In the genomic region with DNA sequence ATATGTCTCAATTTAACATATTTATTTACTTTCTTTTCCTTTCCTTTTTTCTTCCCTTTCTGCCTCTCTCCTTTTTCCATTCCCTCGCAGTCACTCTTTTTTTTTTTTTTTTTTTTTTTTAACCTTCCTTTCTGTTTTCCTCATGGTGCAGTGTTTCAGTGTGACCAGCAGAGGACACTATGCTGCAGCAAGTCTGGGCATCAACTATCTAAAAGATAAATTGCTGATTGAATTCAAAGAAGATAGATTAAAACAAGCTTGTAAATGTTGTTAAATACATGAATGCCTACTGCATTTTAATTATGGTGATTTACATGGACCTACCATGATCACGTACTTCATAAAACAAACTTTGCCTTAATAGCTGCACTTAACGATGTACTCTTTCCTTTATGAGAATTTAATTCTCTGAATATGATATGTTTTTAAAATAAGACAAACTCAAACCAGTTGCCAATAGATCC, we compare ENCODE assay signal across 8 cellular contexts.
DNase-seq lines count a peak whose midpoint lies in the region; ATAC-seq and TF ChIP-seq lines count a peak whose summit lies in the region.

No MANE protein-coding gene starts in this region.

- peak; percentile 49 for DNase-seq in NCI-H82 (lab: John Stamatoyannopoulos, UW)
- DNase-seq in NCI-H82 treated with DMSO at 0.1 percent for 48 hours (lab: John Stamatoyannopoulos, UW; ENCODE audit: unreplicated experiment), result no peak
- DNase-seq in IMR-90, result peak; percentile 67
- peak; percentile 79 for DNase-seq in SK-MEL-5 (ENCODE audit: low read depth, low spot score)
- DNase-seq in cerebellar cortex (ENCODE audit: low spot score), result peak; percentile 28
- DNase-seq in tibial nerve (ENCODE audit: low spot score in 2 of 2), result no peak
- no peak for DNase-seq in ecto neural progenitor cell (ENCODE audit: low spot score)

- TF ChIP-seq EP300 in tibial nerve (IDR thresholded peaks at IDR 0.05), result peak in 1 of 2 donors; percentile 31

- POLR2A ChIA-PET in IMR-90 (lab: Charles Lee; ENCODE audit: unreplicated experiment), result interaction anchor here (0.5 kb wide), 1 partner anchor 380 kb away, joined by 4 read pairs; no protein-coding TSS in a partner anchor

- H3K27ac ChIP-seq in IMR-90 (ENCODE audit: insufficient read depth, low read length) (no peak overlapping the region), liver (ENCODE audit: low read depth in 1 of 2, low read length in 2 of 2) (no peak overlapping the region), tibial nerve (peak overlapping the region in 2 of 4 donors; percentile 62 to 74)

- H3K56ac ChIP-seq in IMR-90 (ENCODE audit: extremely low read depth, insufficient read depth, low read length), result no peak overlapping the region

- no peaks in the 10 kb centered on the region for H3K27me3 ChIP-seq in IMR-90 (ENCODE audit: control insufficient read depth, insufficient read depth, low read length)
- peaks cover 0 to 2% (median 0%) of the 10 kb centered on the region in 4 donors for H3K27me3 ChIP-seq in liver (ENCODE audit: control insufficient read depth in 4 of 4, insufficient read depth in 4 of 4, low read length in 3 of 4)
- H3K27me3 ChIP-seq in tibial nerve, result no peaks in the 10 kb centered on the region

- H3K79me1 ChIP-seq in IMR-90 (ENCODE audit: low read depth in 1 of 2, low read length in 2 of 2), result no peaks in the 10 kb centered on the region

- no peak overlapping the region for H4K8ac ChIP-seq in IMR-90 (ENCODE audit: low read depth in 2 of 2, low read length in 2 of 2)

- H2BK15ac ChIP-seq in IMR-90 (ENCODE audit: low read depth, low read length), result 0 out of 3 replicates have a peak overlapping the region, but pooled peaks have one; percentile 2

- BruUV-seq in IMR-90 (replicated peaks; lab: Mats Ljungman, UMichigan), result no TSS peak

- no peak overlapping the region for H3K9ac ChIP-seq in IMR-90 (ENCODE audit: low read depth, low read length)
- H3K9ac ChIP-seq in liver (ENCODE audit: low read depth in 1 of 2, low read length in 2 of 2), result no peak overlapping the region

- H3K4me1 ChIP-seq in IMR-90 (ENCODE audit: control insufficient read depth, insufficient read depth, low read length), result peaks cover 6% of the 10 kb centered on the region
- peaks cover 0 to 7% (median 0%) of the 10 kb centered on the region in 4 donors for H3K4me1 ChIP-seq in liver (ENCODE audit: control insufficient read depth in 4 of 4, insufficient read depth in 4 of 4, low read length in 3 of 4)
- peaks cover 0 to 45% (median 17%) of the 10 kb centered on the region in 4 donors for H3K4me1 ChIP-seq in tibial nerve

- H3K4me3 ChIP-seq in IMR-90 (ENCODE audit: insufficient read depth, low read depth, low read length) (no peak overlapping the region), liver (ENCODE audit: low read depth in 1 of 3, low read length in 3 of 3) (no peak overlapping the region), tibial nerve (no peak overlapping the region)

- CTCF ChIA-PET in IMR-90 (lab: Yijun Ruan, JAX), result interaction anchor here (0.6 to 1.2 kb wide), 22 partner anchors 12 to 690 kb away, joined by 3 to 10 read pairs (median 3); no protein-coding TSS in a partner anchor

- H2AK5ac ChIP-seq in IMR-90 (ENCODE audit: low read depth, low read length), result no peak overlapping the region

- no peaks in the 10 kb centered on the region for H3K36me3 ChIP-seq in IMR-90 (ENCODE audit: control insufficient read depth, insufficient read depth, low read length)
- H3K36me3 ChIP-seq in liver (ENCODE audit: control insufficient read depth in 4 of 4, insufficient read depth in 3 of 4, low read depth in 1 of 4, low read length in 3 of 4), result no peaks in the 10 kb centered on the region
- H3K36me3 ChIP-seq in tibial nerve, result no peaks in the 10 kb centered on the region

- in situ Hi-C loops in IMR-90 (cut with MboI; ENCODE audit: low sequenced_read_pairs) (loop anchor here (5.0 to 10.0 kb wide), 2 partner anchors 320 to 662 kb away; no protein-coding TSS in a partner anchor), SK-MEL-5 (cut with HindIII; ENCODE audit: low pct_unique_long_range_greater_than_20kb, low sequenced_read_pairs) (no loop called here)

- peak; percentile 98 for TF ChIP-seq CTCF in IMR-90 (conservative IDR thresholded peaks at IDR 0.05; ENCODE audit: low read depth, low read length)
- TF ChIP-seq CTCF in liver (IDR thresholded peaks at IDR 0.05; ENCODE audit: low read depth, low read length, missing input control), result peak; percentile 98
- TF ChIP-seq CTCF in tibial nerve (IDR thresholded peaks at IDR 0.05), result peak; percentile 79 to 91 (median 83)

- H2BK20ac ChIP-seq in IMR-90 (ENCODE audit: low read depth, low read length), result no peak overlapping the region

- H3K23ac ChIP-seq in IMR-90 (ENCODE audit: low read depth, low read length), result no peak overlapping the region

- no peaks in the 10 kb centered on the region for H3K9me3 ChIP-seq in IMR-90 (ENCODE audit: control insufficient read depth, insufficient read depth, low read length)
- no peaks in the 10 kb centered on the region for H3K9me3 ChIP-seq in liver (ENCODE audit: control insufficient read depth in 4 of 4, low read length in 3 of 4)
- H3K9me3 ChIP-seq in tibial nerve, result no peaks in the 10 kb centered on the region

- H3K4me2 ChIP-seq in IMR-90 (ENCODE audit: low read depth, low read length), result no peak overlapping the region

- peak; percentile 74 for ATAC-seq in IMR-90 (ENCODE audit: low read depth)

- H2BK5ac ChIP-seq in IMR-90 (ENCODE audit: low read depth, low read length, poor library complexity, severe bottlenecking), result no peak overlapping the region

- no CpG with 5 or more reads among the region's 3 CpGs for WGBS in IMR-90 (ENCODE audit: extremely low coverage in 2 of 2, insufficient read length in 1 of 2), 2 experiments
- WGBS in liver, result 32% methylated on average over 3 of the region's 3 CpGs
- 11 to 18% methylated on average over 3 of the region's 3 CpGs for WGBS in tibial nerve, 2 donors

- intact Hi-C loops in IMR-90 (cut with micrococcal nuclease), result loop anchor here (1.0 to 10.0 kb wide), 4 partner anchors 317 to 664 kb away; no protein-coding TSS in a partner anchor

- H4K5ac ChIP-seq in IMR-90 (ENCODE audit: low read depth, low read length), result no peak overlapping the region

- no peak overlapping the region for H3K18ac ChIP-seq in IMR-90 (ENCODE audit: low read depth, low read length)

- TF ChIP-seq RAD21 in IMR-90 (IDR thresholded peaks at IDR 0.05; ENCODE audit: low read length), result peak; percentile 97
- peak; percentile 98 to 99 for TF ChIP-seq RAD21 in liver (IDR thresholded peaks at IDR 0.05)

- no peak overlapping the region for H2AK9ac ChIP-seq in IMR-90 (replicated peaks; ENCODE audit: low read depth, low read length, poor library complexity)

- peaks cover 5% of the 10 kb centered on the region for H3K9me1 ChIP-seq in IMR-90 (ENCODE audit: insufficient read depth, low read length)

- no peak overlapping the region for H4K91ac ChIP-seq in IMR-90 (ENCODE audit: insufficient read depth, low read depth, low read length)

- H2AFZ ChIP-seq in IMR-90 (replicated peaks; ENCODE audit: low read length, poor library complexity), result no peak overlapping the region

- no peak overlapping the region for H3K4ac ChIP-seq in IMR-90 (ENCODE audit: low read depth, low read length)

- dilution Hi-C loops in IMR-90 (cut with HindIII; ENCODE audit: low sequenced_read_pairs, unreplicated experiment), result no loop called here

- peak; percentile 72 for TF ChIP-seq POLR2A in IMR-90 (IDR thresholded peaks at IDR 0.05; ENCODE audit: low read depth, low read length)
- no peak for TF ChIP-seq POLR2A in tibial nerve (IDR thresholded peaks at IDR 0.05)

- H2BK120ac ChIP-seq in IMR-90 (ENCODE audit: low read depth, low read length), result no peak overlapping the region

- H4K20me1 ChIP-seq in IMR-90 (ENCODE audit: insufficient read depth, low read length), result no peaks in the 10 kb centered on the region

- H3K14ac ChIP-seq in IMR-90 (replicated peaks; ENCODE audit: low read depth, low read length), result no peak overlapping the region

TF ChIP-seq in IMR-90, 13 proteins besides CTCF, POLR2A, EP300 and RAD21:
- TF ChIP-seq SMC3 (IDR thresholded peaks at IDR 0.05; ENCODE audit: low read depth, low read length) (peak; percentile 94), CEBPB (IDR thresholded peaks at IDR 0.05; ENCODE audit: low read depth, low read length) (no peak)

TF ChIP-seq in liver, 16 proteins besides CTCF, POLR2A, EP300 and RAD21 (continues in another document):
- no peak for TF ChIP-seq FOXA1 (IDR thresholded peaks at IDR 0.05)
- TF ChIP-seq FOXA2 (IDR thresholded peaks at IDR 0.05), result no peak
- TF ChIP-seq, protein P1, sequence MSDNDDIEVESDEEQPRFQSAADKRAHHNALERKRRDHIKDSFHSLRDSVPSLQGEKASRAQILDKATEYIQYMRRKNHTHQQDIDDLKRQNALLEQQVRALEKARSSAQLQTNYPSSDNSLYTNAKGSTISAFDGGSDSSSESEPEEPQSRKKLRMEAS (IDR thresholded peaks at IDR 0.05), result no peak
- no peak for TF ChIP-seq GABPA (IDR thresholded peaks at IDR 0.05 in 1 of 2, conservative IDR thresholded peaks at IDR 0.05 in 1 of 2)
- no peak for TF ChIP-seq JUND (IDR thresholded peaks at IDR 0.05)
- TF ChIP-seq NR2F2 (IDR thresholded peaks at IDR 0.05), result no peak
- TF ChIP-seq, protein P2, sequence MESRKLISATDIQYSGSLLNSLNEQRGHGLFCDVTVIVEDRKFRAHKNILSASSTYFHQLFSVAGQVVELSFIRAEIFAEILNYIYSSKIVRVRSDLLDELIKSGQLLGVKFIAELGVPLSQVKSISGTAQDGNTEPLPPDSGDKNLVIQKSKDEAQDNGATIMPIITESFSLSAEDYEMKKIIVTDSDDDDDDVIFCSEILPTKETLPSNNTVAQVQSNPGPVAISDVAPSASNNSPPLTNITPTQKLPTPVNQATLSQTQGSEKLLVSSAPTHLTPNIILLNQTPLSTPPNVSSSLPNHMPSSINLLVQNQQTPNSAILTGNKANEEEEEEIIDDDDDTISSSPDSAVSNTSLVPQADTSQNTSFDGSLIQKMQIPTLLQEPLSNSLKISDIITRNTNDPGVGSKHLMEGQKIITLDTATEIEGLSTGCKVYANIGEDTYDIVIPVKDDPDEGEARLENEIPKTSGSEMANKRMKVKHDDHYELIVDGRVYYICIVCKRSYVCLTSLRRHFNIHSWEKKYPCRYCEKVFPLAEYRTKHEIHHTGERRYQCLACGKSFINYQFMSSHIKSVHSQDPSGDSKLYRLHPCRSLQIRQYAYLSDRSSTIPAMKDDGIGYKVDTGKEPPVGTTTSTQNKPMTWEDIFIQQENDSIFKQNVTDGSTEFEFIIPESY (IDR thresholded peaks at IDR 0.05), result no peak
- TF ChIP-seq TAF1 (conservative IDR thresholded peaks at IDR 0.05), result no peak
- TF ChIP-seq, protein P3, sequence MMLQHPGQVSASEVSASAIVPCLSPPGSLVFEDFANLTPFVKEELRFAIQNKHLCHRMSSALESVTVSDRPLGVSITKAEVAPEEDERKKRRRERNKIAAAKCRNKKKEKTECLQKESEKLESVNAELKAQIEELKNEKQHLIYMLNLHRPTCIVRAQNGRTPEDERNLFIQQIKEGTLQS (IDR thresholded peaks at IDR 0.05), result no peak
- TF ChIP-seq SP1 (IDR thresholded peaks at IDR 0.05), result no peak
- no peak for TF ChIP-seq EGR1 (IDR thresholded peaks at IDR 0.05; ENCODE audit: low read depth in 2 of 2)

Comparison
In these comparisons a context has a peak if more than half of its experiments do, and no peak if none do; other contexts are left out.
1. DNase-seq: peak in NCI-H82 (single experiment), IMR-90 (single experiment), SK-MEL-5 (single experiment) and cerebellar cortex (single experiment); none in NCI-H82 treated with DMSO at 0.1 percent for 48 hours (single experiment), tibial nerve (0 of 2) and ecto neural progenitor cell (single experiment).
2. Peak in every context shown above with its lines, with median percentiles within 50 percentile points of each other: CTCF ChIP-seq.